ENCODE assay signal across 7 cellular contexts in the genomic region with DNA sequence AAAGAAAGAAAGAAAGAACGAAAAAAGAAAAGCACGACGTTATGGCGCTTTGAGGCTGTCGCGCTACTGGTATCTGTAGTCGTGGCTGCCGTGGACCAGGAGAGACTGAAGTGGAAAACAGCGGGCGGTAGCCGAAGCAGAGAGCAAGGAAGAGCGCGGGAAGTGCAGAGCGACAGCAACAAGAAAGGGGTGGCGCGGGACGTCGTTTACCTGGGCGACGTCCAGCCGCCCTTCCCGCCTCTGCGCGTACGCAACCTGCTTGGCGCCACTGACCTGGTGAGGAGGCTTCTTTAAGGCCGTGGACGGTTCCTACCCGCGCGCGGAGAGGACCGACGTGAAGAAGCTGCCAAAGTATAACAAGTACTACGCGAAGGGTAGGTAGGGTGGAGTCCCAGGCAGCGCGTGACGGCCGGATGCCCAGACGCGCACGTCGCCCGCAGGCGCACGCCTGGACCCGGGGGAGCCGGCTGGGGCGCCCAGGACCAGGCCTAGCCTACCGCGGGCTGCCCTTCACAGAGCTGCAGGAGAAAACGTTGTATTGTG. TPM values are rescaled to one million over a fixed set of nuclear protein-coding genes. Genes with fewer than 3 reads are reported as not detected.
DNase-seq lines count a peak whose midpoint lies in the region; ATAC-seq and TF ChIP-seq lines count a peak whose summit lies in the region.

No MANE protein-coding gene starts in this region.

- H3K4me1 ChIP-seq in adrenal gland (replicated peaks in 1 of 2), result peaks cover 0 to 5% of the 10 kb centered on the region in 2 donors

- ATAC-seq in GM18868 (IDR thresholded peaks at IDR 0.05; ENCODE audit: unreplicated experiment) (peak; percentile 98), HG03060 (IDR thresholded peaks at IDR 0.05; ENCODE audit: low read depth, unreplicated experiment) (peak; percentile 81)

- no peaks in the 10 kb centered on the region for H3K36me3 ChIP-seq in adrenal gland (replicated peaks in 1 of 2)

- DNase-seq in T-helper 1 cell, result peak; percentile 17 to 79 (median 26)
- peak in 5 of 7 donors; percentile 11 to 53 (median 25) for DNase-seq in adrenal gland
- DNase-seq in iris pigment epithelial cell (ENCODE audit: low read depth), result peak; percentile 19
- peak; percentile 48 to 54 for DNase-seq in stimulated activated CD4-positive, alpha-beta T cell treated with anti-CD3 and anti-CD28 coated beads, Interleukin-4, amount 100 ng/mL, for 48 hours (ENCODE audit: low read depth in 2 of 2)
- DNase-seq in SIG-M5 (lab: John Stamatoyannopoulos, UW), result no peak

- no peak for TF ChIP-seq CTCF in adrenal gland (IDR thresholded peaks at IDR 0.05)

- H3K9me3 ChIP-seq in adrenal gland (replicated peaks in 1 of 3), result no peaks in the 10 kb centered on the region

- intact Hi-C loops in adrenal gland (cut with DNase I), result loop anchor here in 1 of 2 donors (10.0 kb wide), 1 partner anchor 292 kb away; no protein-coding TSS in a partner anchor

- 4 to 8% (median 6%) methylated on average over 36 to 53 of the region's 53 CpGs for WGBS in adrenal gland, 4 donors

- no peak for TF ChIP-seq POLR2A in adrenal gland (IDR thresholded peaks at IDR 0.05)

- H3K27me3 ChIP-seq in adrenal gland, result peaks cover 3% of the 10 kb centered on the region

- peak overlapping the region in 2 of 5 donors; percentile 26 to 33 for H3K27ac ChIP-seq in adrenal gland

- peak overlapping the region in 3 of 4 donors; percentile 13 to 57 (median 33) for H3K4me3 ChIP-seq in adrenal gland

RNA-seq across cellular contexts. Expression of gene CCL28, which starts 15.4 kb away (rescaled TPM):
- 1 to 10 TPM in 3 of 8 donors, under 1 TPM in 5; 0.12 to 2.4 (median 0.89) TPM for total RNA-seq in adrenal gland
- polyA plus RNA-seq in adrenal gland, result 1 to 10 TPM; 1.1 to 2.1 (median 1.7) TPM
